ENCODE assay signal across 29 cellular contexts in genomic region chr22:27164781-27165503, GRCh38.
"Had no signal": no experiment of that assay in that cellular context is flagged by ENCODE, and none has a peak within 500 bp of the region (broad histone marks: within the 10 kb centered on the region; RNA-seq: fewer than 3 reads in every experiment).

No MANE protein-coding gene starts in this region.

- FAIRE-seq: TTC549 had no signal

- H3K36me3 ChIP-seq: brain microvascular endothelial cell, MG63 had no signal

- H3K27ac ChIP-seq: brain microvascular endothelial cell, PC-9 had no signal

- H3K4me3 ChIP-seq: MG63, PC-9 had no signal

- H3K27me3 ChIP-seq: brain microvascular endothelial cell, MG63 had no signal

- ATAC-seq: activated CD8-positive, alpha-beta T cell treated with anti-CD3 and anti-CD28 coated beads for 36 hours; activated T-cell treated with anti-CD3 and anti-CD28 coated beads, Interleukin-2, amount 50 U/mL, for 72 hours; activated T-helper 17 cell treated with anti-CD3 and anti-CD28 coated beads, Interleukin-2, amount 50 U/mL, for 72 hours had no signal

- DNase-seq: activated CD4-positive, alpha-beta T cell treated with anti-CD3 and anti-CD28 coated beads, Interleukin-2, amount 10 ng/mL, durations not matched to agents 24 days and 14 days; activated CD4-positive, alpha-beta T cell treated with anti-CD3 and anti-CD28 coated beads, Interleukin-2, amount 50 U/mL, for 4 hours; activated CD8-positive, alpha-beta T cell treated with anti-CD3 and anti-CD28 coated beads for 36 hours; activated effector memory CD4-positive, alpha-beta T cell treated with anti-CD3 and anti-CD28 coated beads, Interleukin-2, amount 50 U/mL, for 16 hours; activated naive CD4-positive, alpha-beta T cell; activated naive CD4-positive, alpha-beta T cell treated with anti-CD3 and anti-CD28 coated beads, Interleukin-2, amount 50 U/mL, for 16 hours; activated naive CD8-positive, alpha-beta T cell treated with anti-CD3 and anti-CD28 coated beads for 36 hours; activated T-cell treated with anti-CD3 and anti-CD28 coated beads, Interleukin-2, amount 50 U/mL, for 1 hour; activated T-cell treated with anti-CD3 and anti-CD28 coated beads, Interleukin-2, amount 50 U/mL, for 72 hours; amniotic stem cell; aorta; brain microvascular endothelial cell; central memory CD4-positive, alpha-beta T cell; Kasumi-1; MG63; NCI-H1048; NCI-H1105 treated with DMSO at 0.1 percent for 48 hours; NCI-H1436; NCI-H1694; NCI-H1930; NCI-H2081 treated with DMSO at 0.1 percent for 48 hours; NCI-H510A; NCI-H526; NCI-H748 treated with DMSO at 0.1 percent for 48 hours; NK-92 treated with Interleukin-12 subunit alpha and Interleukin-12 subunit beta, amount 100 ng/mL, for 24 hours; PC-9; Right ventricle myocardium superior had no signal

- H3K4me2 ChIP-seq: PC-9 had no signal

- H2AFZ ChIP-seq: PC-9 had no signal
